17 cellular contexts compared by ENCODE assay signal in the genomic region with DNA sequence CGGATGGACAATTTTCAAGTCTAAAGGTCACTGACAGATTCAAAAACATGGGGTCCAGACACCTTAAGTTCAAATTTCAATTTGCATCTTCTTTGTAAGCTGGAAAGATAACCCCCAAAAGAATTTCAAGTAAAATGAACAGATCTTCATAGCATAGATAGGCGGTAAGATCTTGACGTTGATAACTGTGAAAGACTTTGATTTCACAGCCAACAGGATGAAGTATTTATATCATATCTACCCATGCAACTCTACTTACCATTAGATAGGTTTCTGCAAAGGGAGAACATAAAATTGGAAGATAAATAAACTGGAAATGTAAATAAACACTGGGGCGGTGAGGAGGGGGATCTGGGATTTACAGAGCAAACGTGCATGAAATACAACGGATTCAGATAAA.
DNase-seq lines count a peak whose midpoint lies in the region; ATAC-seq lines count a peak whose summit lies in the region.
"Had no signal": no experiment of that assay in that cellular context is flagged by ENCODE, and none has a peak within 500 bp of the region (broad histone marks: within the 10 kb centered on the region; RNA-seq: fewer than 3 reads in every experiment).

No MANE protein-coding gene starts in this region.

- H3K9me3 ChIP-seq in BLaER1: no peaks in the 10 kb centered on the region
- H3K9me3 ChIP-seq: HAP-1 had no signal

- no peak overlapping the region for H3K4me3 ChIP-seq in BLaER1
- H3K4me3 ChIP-seq: GM12878, HAP-1 had no signal

- H3K4me1 Mint-ChIP-seq in activated CD4-positive, alpha-beta T cell treated with anti-CD3 and anti-CD28 coated beads, Interleukin-2, amount 10 ng/mL, durations not matched to agents 7 days and 5 days: peaks cover 29% of the 10 kb centered on the region
- H3K4me1 Mint-ChIP-seq in T-cell (peaks cover 48 to 69% (median 65%) of the 10 kb centered on the region in 3 donors), immature natural killer cell (peaks cover 33 to 69% of the 10 kb centered on the region in 2 donors)

- H3K9me3 Mint-ChIP-seq in activated CD4-positive, alpha-beta T cell treated with anti-CD3 and anti-CD28 coated beads, Interleukin-2, amount 10 ng/mL, durations not matched to agents 7 days and 5 days: no peaks in the 10 kb centered on the region
- H3K9me3 Mint-ChIP-seq in T-cell (no peaks in the 10 kb centered on the region), immature natural killer cell (no peaks in the 10 kb centered on the region)

- no peaks in the 10 kb centered on the region for H4K20me1 ChIP-seq in BLaER1

- no peak overlapping the region for H3K9ac ChIP-seq in BLaER1

- no peak overlapping the region for H3K27ac ChIP-seq in BLaER1
- H3K27ac ChIP-seq: RWPE1 had no signal

- no peak overlapping the region for H3K4me3 Mint-ChIP-seq in activated CD4-positive, alpha-beta T cell treated with anti-CD3 and anti-CD28 coated beads, Interleukin-2, amount 10 ng/mL, durations not matched to agents 7 days and 5 days
- H3K4me3 Mint-ChIP-seq in T-cell (peak overlapping the region; percentile 19 to 76 (median 22)), immature natural killer cell (no peak overlapping the region)

- peak overlapping the region; percentile 38 for H3K4me2 ChIP-seq in BLaER1

- H3K27me3 ChIP-seq in BLaER1: no peaks in the 10 kb centered on the region

- peak; percentile 62 to 82 (median 70) for ATAC-seq in T-cell (replicated peaks in 1 of 4)
- ATAC-seq in HG03565 (IDR thresholded peaks at IDR 0.05; ENCODE audit: unreplicated experiment): no peak
- no peak for ATAC-seq in HG02798 (IDR thresholded peaks at IDR 0.05; ENCODE audit: poor library complexity, unreplicated experiment)
- ATAC-seq: GM12878 had no signal

- POLR2A ChIA-PET in activated CD4-positive, alpha-beta T cell treated with anti-CD3 and anti-CD28 coated beads, Interleukin-2, amount 10 ng/mL, durations not matched to agents 7 days and 5 days (lab: Charles Lee): no interaction called here
- POLR2A ChIA-PET in T-cell (lab: Charles Lee): interaction anchor here in 1 of 2 donors (1.9 kb wide), 1 partner anchor 15 kb away, joined by 5 read pairs; no protein-coding TSS in a partner anchor

- peaks cover 25% of the 10 kb centered on the region for H3K4me1 ChIP-seq in BLaER1

- no peaks in the 10 kb centered on the region for H3K36me3 ChIP-seq in BLaER1
- H3K36me3 ChIP-seq: HAP-1 had no signal

- H3K27ac Mint-ChIP-seq in activated CD4-positive, alpha-beta T cell treated with anti-CD3 and anti-CD28 coated beads, Interleukin-2, amount 10 ng/mL, durations not matched to agents 7 days and 5 days: peak overlapping the region; percentile 31
- H3K27ac Mint-ChIP-seq in T-cell: peak overlapping the region; percentile 87 to 91
- peak overlapping the region in 4 of 6 donors; percentile 6 to 63 (median 28) for H3K27ac Mint-ChIP-seq in immature natural killer cell

- no peaks in the 10 kb centered on the region for H3K27me3 Mint-ChIP-seq in activated CD4-positive, alpha-beta T cell treated with anti-CD3 and anti-CD28 coated beads, Interleukin-2, amount 10 ng/mL, durations not matched to agents 7 days and 5 days
- H3K27me3 Mint-ChIP-seq in T-cell (no peaks in the 10 kb centered on the region), immature natural killer cell (ENCODE audit: low read depth in 3 of 3) (no peaks in the 10 kb centered on the region)

- H3K36me3 Mint-ChIP-seq in activated CD4-positive, alpha-beta T cell treated with anti-CD3 and anti-CD28 coated beads, Interleukin-2, amount 10 ng/mL, durations not matched to agents 7 days and 5 days (ENCODE audit: low read depth): peaks cover 55% of the 10 kb centered on the region
- peaks cover 56% of the 10 kb centered on the region for H3K36me3 Mint-ChIP-seq in T-cell
- H3K36me3 Mint-ChIP-seq in immature natural killer cell: peaks cover 21 to 64% (median 26%) of the 10 kb centered on the region in 3 donors

- CTCF ChIA-PET in activated CD4-positive, alpha-beta T cell treated with anti-CD3 and anti-CD28 coated beads, Interleukin-2, amount 10 ng/mL, durations not matched to agents 7 days and 5 days (lab: Charles Lee): interaction anchor here (1.5 kb wide), 1 partner anchor 26 kb away, joined by 4 read pairs; no protein-coding TSS in a partner anchor
- CTCF ChIA-PET in T-cell (lab: Charles Lee): interaction anchor here in 1 of 2 donors (0.6 to 1.9 kb wide), 2 partner anchors 59 to 60 kb away, joined by 3 to 8 read pairs; no protein-coding TSS in a partner anchor

- DNase-seq in activated CD4-positive, alpha-beta T cell treated with anti-CD3 and anti-CD28 coated beads, Interleukin-2, amount 10 ng/mL, durations not matched to agents 7 days and 5 days: no peak
- DNase-seq in activated CD4-positive, alpha-beta T cell treated with anti-CD3 and anti-CD28 coated beads for 1 hour: no peak
- DNase-seq in T-cell (no peak), immature natural killer cell (no peak), NCI-H345 (lab: John Stamatoyannopoulos, UW) (no peak)
- DNase-seq: 8988T, C1 segment of cervical spinal cord, Calu3, NCI-H146, NCI-H2081 treated with DMSO at 0.1 percent for 48 hours, NCI-H526 treated with DMSO at 0.1 percent for 48 hours had no signal

Comparison
In these comparisons a context has a peak if more than half of its experiments do, and no peak if none do; other contexts are left out.
1. H3K27ac Mint-ChIP-seq: peak in every context shown above with its lines; median percentile 89 in T-cell; 31 in activated CD4-positive, alpha-beta T cell treated with anti-CD3 and anti-CD28 coated beads, Interleukin-2, amount 10 ng/mL, durations not matched to agents 7 days and 5 days; 28 in immature natural killer cell.
2. H3K4me3 Mint-ChIP-seq: peak in T-cell (3 of 3); none in activated CD4-positive, alpha-beta T cell treated with anti-CD3 and anti-CD28 coated beads, Interleukin-2, amount 10 ng/mL, durations not matched to agents 7 days and 5 days (single experiment) and immature natural killer cell (0 of 5).
3. ATAC-seq: peak in T-cell (4 of 4); none in HG03565 (single experiment) and HG02798 (single experiment).